Comparison of ENCODE assay signal across 34 cellular contexts in genomic region chr4:12928751-12929150, GRCh38.
"Had no signal": no experiment of that assay in that cellular context is flagged by ENCODE, and none has a peak within 500 bp of the region (broad histone marks: within the 10 kb centered on the region; RNA-seq: fewer than 3 reads in every experiment).

No MANE protein-coding gene starts in this region.

- H3K36me3 ChIP-seq: MG63 had no signal

- H3K27me3 ChIP-seq: MG63 had no signal

- H3K9me3 ChIP-seq: MG63 had no signal

- H3K4me3 ChIP-seq: MG63 had no signal

- DNase-seq: Karpas-422, Kasumi-1, KG1, MG63, MM.1S, MV-4-11, NCI-H1048, NCI-H1092, NCI-H1092 treated with DMSO at 0.1 percent for 48 hours, NCI-H1105, NCI-H1105 treated with DMSO at 0.1 percent for 48 hours, NCI-H1417, NCI-H1417 treated with DMSO at 0.1 percent for 48 hours, NCI-H1436, NCI-H1436 treated with DMSO at 0.1 percent for 48 hours, NCI-H146, NCI-H1694, NCI-H1694 treated with DMSO at 0.1 percent for 48 hours, NCI-H187, NCI-H187 treated with DMSO at 0.1 percent for 48 hours, NCI-H1930, NCI-H2029, NCI-H2029 treated with DMSO at 0.1 percent for 48 hours, NCI-H2081, NCI-H2081 treated with DMSO at 0.1 percent for 48 hours, NCI-H2107, NCI-H2171, NCI-H2171 treated with DMSO at 0.1 percent for 48 hours, NCI-H2227 treated with DMSO at 0.1 percent for 48 hours, NCI-H226, NCI-H345, NCI-H446, NCI-H446 treated with DMSO at 0.1 percent for 48 hours, NCI-H510A had no signal
